ENCODE assay signal across 17 cellular contexts in the genomic region with DNA sequence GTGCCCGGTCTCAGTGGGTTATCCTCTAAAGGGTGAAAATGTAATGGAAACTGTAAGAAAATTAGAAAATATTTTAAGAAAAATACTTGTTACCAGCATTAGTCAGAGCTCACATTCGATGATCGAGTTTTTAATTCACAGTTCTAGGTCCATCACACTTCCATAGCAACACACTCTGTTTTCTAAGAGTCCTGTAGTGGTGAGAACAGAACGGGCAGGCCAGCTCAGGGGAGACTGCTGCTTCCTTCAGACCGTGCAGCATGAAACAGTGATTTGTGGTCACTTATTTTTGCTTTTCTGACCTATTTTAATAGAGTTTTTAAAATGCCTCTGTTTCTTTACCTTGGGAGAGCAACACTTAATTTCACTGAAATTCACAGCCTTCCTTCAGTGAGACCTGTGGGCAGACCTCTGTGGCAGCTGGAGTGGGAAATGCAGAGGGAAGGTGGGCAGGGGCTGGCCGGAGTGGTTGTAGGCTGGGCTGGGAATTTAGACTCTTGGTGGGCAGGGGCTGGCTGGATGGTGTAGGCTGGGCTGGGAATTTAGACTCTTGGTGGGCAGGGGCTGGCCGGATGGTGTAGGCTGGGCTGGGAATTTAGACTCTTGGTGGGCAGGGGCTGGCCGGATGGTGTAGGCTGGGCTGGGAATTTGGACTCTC. TPM values are rescaled to one million over a fixed set of nuclear protein-coding genes. Genes with fewer than 3 reads are reported as not detected.
DNase-seq lines count a peak whose midpoint lies in the region; ATAC-seq and TF ChIP-seq lines count a peak whose summit lies in the region.
"Had no signal": no experiment of that assay in that cellular context is flagged by ENCODE, and none has a peak within 500 bp of the region (broad histone marks: within the 10 kb centered on the region; RNA-seq: fewer than 3 reads in every experiment).

No MANE protein-coding gene starts in this region.

- H3K9me2 ChIP-seq in HCT116 (ENCODE audit: insufficient read depth) = no peaks in the 10 kb centered on the region

- H2AFZ ChIP-seq in HCT116 (ENCODE audit: low read depth, low read length, poor library complexity, severe bottlenecking) = no peak overlapping the region
- H2AFZ ChIP-seq in smooth muscle cell (ENCODE audit: low read depth) = no peak overlapping the region

- no peak for TF ChIP-seq CTCF in HCT116 (IDR thresholded peaks at IDR 0.05 in 2 of 3, conservative IDR thresholded peaks at IDR 0.05 in 1 of 3; ENCODE audit: borderline replicate concordance in 1 of 3, insufficient read depth in 1 of 3, low read depth in 2 of 3, low read length in 2 of 3)
- TF ChIP-seq CTCF in left ventricle myocardium inferior (IDR thresholded peaks at IDR 0.05; ENCODE audit: borderline replicate concordance) = no peak
- TF ChIP-seq CTCF in smooth muscle cell (IDR thresholded peaks at IDR 0.05; ENCODE audit: borderline replicate concordance, insufficient read depth, poor library complexity, severe bottlenecking) = no peak

- H3K4me2 ChIP-seq in HCT116 (ENCODE audit: low read length) (peak overlapping the region; percentile 90; the same call in 1 of the 2 replicates), smooth muscle cell (no peak overlapping the region)

- H4K20me1 ChIP-seq in HCT116 (ENCODE audit: insufficient read depth) (no peaks in the 10 kb centered on the region), smooth muscle cell (ENCODE audit: low read depth) (peaks cover 97% of the 10 kb centered on the region)

- no peak for DNase-seq in HCT116 (ENCODE audit: low read depth, low spot score)
- DNase-seq in adipocyte (ENCODE audit: low read depth) = no peak
- DNase-seq in left ventricle myocardium inferior = no peak
- DNase-seq in smooth muscle cell (lab: John Stamatoyannopoulos, UW; ENCODE audit: unreplicated experiment) = no peak
- DNase-seq in COR-L47 (lab: John Stamatoyannopoulos, UW) = no peak
- no peak for DNase-seq in UCSD-AML1 (lab: John Stamatoyannopoulos, UW; ENCODE audit: unreplicated experiment)
- DNase-seq: activated CD4-positive, alpha-beta T cell treated with anti-CD3 and anti-CD28 coated beads for 36 hours; left colon; NCI-H1048; NCI-H524; SJCRH30; stimulated activated CD4-positive, alpha-beta T cell treated with anti-CD3 and anti-CD28 coated beads, Interleukin-4, amount 100 ng/mL, for 24 hours; testis had no signal

- RAD21 ChIA-PET in HCT116 (lab: Charles Lee; ENCODE audit: low non-redundant PET in 1 of 2, low total read pairs in 2 of 2, uncharacterized antibody in 2 of 2, unreplicated experiment in 2 of 2) = no interaction called here

- H3K27ac ChIP-seq in HCT116 (ENCODE audit: low read depth, low read length) = peak overlapping the region; percentile 98; the same call in 1 of the 2 replicates
- H3K27ac ChIP-seq in left ventricle myocardium inferior (replicated peaks) = peak overlapping the region; percentile 95
- peak overlapping the region; percentile 97 for H3K27ac ChIP-seq in smooth muscle cell (ENCODE audit: low read depth)
- H3K27ac ChIP-seq: SJCRH30 had no signal

- intact Hi-C loops in HCT116 (cut with micrococcal nuclease) (no loop called here), left ventricle myocardium inferior (cut with micrococcal nuclease) (loop anchor here (10.0 kb wide), 1 partner anchor 49 kb away; no protein-coding TSS in a partner anchor)

- H3K4me3 ChIP-seq in HCT116 (replicated peaks in 1 of 2; ENCODE audit: low read depth in 1 of 2, low read length in 2 of 2) (no peak overlapping the region), adipocyte (ENCODE audit: low read length) (no peak overlapping the region), left ventricle myocardium inferior (no peak overlapping the region), smooth muscle cell (no peak overlapping the region)
- H3K4me3 ChIP-seq: pancreas, SJCRH30, testis had no signal

- H3K79me2 ChIP-seq in HCT116 (ENCODE audit: insufficient read depth, low read length) = peaks cover 93% of the 10 kb centered on the region
- H3K79me2 ChIP-seq in smooth muscle cell (ENCODE audit: low read depth) = peaks cover 59% of the 10 kb centered on the region

- peak overlapping the region; percentile 75 for H3K9ac ChIP-seq in HCT116 (ENCODE audit: low read length)
- H3K9ac ChIP-seq in adipocyte (ENCODE audit: low read length) = peak overlapping the region; percentile 30
- peak overlapping the region; percentile 91 for H3K9ac ChIP-seq in smooth muscle cell (ENCODE audit: low read depth)

- TF ChIP-seq POLR2A in HCT116 (IDR thresholded peaks at IDR 0.05; ENCODE audit: borderline replicate concordance, extremely low read depth, insufficient read depth, insufficient read length) = no peak

- POLR2A ChIA-PET in HCT116 (lab: Charles Lee) = no interaction called here

- ATAC-seq in HCT116 (no peak), HG03135 (IDR thresholded peaks at IDR 0.05; ENCODE audit: unreplicated experiment) (no peak), HG03280 (IDR thresholded peaks at IDR 0.05; ENCODE audit: unreplicated experiment) (no peak)
- ATAC-seq: activated CD4-positive, alpha-beta T cell treated with anti-CD3 and anti-CD28 coated beads for 36 hours; esophagus mucosa; left colon; pancreas had no signal

- BruUV-seq in HCT116 (replicated peaks; lab: Mats Ljungman, UMichigan) = no TSS peak

- 86% methylated on average over 8 of the region's 8 CpGs for WGBS in smooth muscle cell (ENCODE audit: low lambda C conversion rate)

- H3K9me3 ChIP-seq in HCT116 (ENCODE audit: control insufficient read depth in 1 of 2, insufficient read depth in 1 of 2, low read depth in 1 of 2, low read length in 2 of 2) (no peaks in the 10 kb centered on the region), adipocyte (ENCODE audit: control insufficient read depth, low read length) (no peaks in the 10 kb centered on the region), left ventricle myocardium inferior (replicated peaks) (no peaks in the 10 kb centered on the region), smooth muscle cell (replicated peaks; ENCODE audit: low read depth) (no peaks in the 10 kb centered on the region)
- H3K9me3 ChIP-seq: pancreas, SJCRH30, testis had no signal

- H3K27me3 ChIP-seq in HCT116 (ENCODE audit: insufficient read depth, low read length) (no peaks in the 10 kb centered on the region), adipocyte (replicated peaks; ENCODE audit: control insufficient read depth, insufficient read depth, low read length) (no peaks in the 10 kb centered on the region), left ventricle myocardium inferior (ENCODE audit: low read depth) (no peaks in the 10 kb centered on the region), smooth muscle cell (ENCODE audit: low read depth) (no peaks in the 10 kb centered on the region)
- H3K27me3 ChIP-seq: pancreas, SJCRH30, testis had no signal

- peaks cover 5% of the 10 kb centered on the region for H3F3A ChIP-seq in smooth muscle cell (ENCODE audit: low read depth)

- no peak for TF ChIP-seq RAD21 in HCT116 (IDR thresholded peaks at IDR 0.05; ENCODE audit: low read depth)

- peaks cover 43 to 77% of the 10 kb centered on the region in 2 experiments for H3K4me1 ChIP-seq in HCT116 (ENCODE audit: control insufficient read depth in 1 of 2, insufficient read depth in 2 of 2, low read length in 2 of 2)
- peaks cover 45% of the 10 kb centered on the region for H3K4me1 ChIP-seq in adipocyte (ENCODE audit: control insufficient read depth, insufficient read depth, low read length)
- peaks cover 98% of the 10 kb centered on the region for H3K4me1 ChIP-seq in left ventricle myocardium inferior
- H3K4me1 ChIP-seq in smooth muscle cell (ENCODE audit: low read depth) = peaks cover 4% of the 10 kb centered on the region
- H3K4me1 ChIP-seq: SJCRH30 had no signal

- CTCF ChIA-PET in HCT116 (lab: Charles Lee) = interaction anchor here (1.7 kb wide), 1 partner anchor 40 kb away, joined by 5 read pairs; no protein-coding TSS in a partner anchor

- H3K36me3 ChIP-seq in HCT116 (ENCODE audit: control insufficient read depth in 1 of 2, insufficient read depth in 2 of 2, low read length in 2 of 2) (peaks cover 0 to 11% of the 10 kb centered on the region in 2 experiments; a peak in 1 of 4 replicates), adipocyte (ENCODE audit: control insufficient read depth, insufficient read depth, low read length, severe bottlenecking) (peaks cover 3% of the 10 kb centered on the region), left ventricle myocardium inferior (peaks cover 9% of the 10 kb centered on the region), smooth muscle cell (ENCODE audit: low read depth) (no peaks in the 10 kb centered on the region)

TF ChIP-seq in HCT116, 20 proteins besides CTCF, POLR2A, EP300 and RAD21:
- TF ChIP-seq, protein P1, sequence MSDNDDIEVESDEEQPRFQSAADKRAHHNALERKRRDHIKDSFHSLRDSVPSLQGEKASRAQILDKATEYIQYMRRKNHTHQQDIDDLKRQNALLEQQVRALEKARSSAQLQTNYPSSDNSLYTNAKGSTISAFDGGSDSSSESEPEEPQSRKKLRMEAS (IDR thresholded peaks at IDR 0.05) = no peak
- TF ChIP-seq ZNF274 (IDR thresholded peaks at IDR 0.05; ENCODE audit: low read depth, low read length) = no peak

RNA-seq across cellular contexts. Expression of a gene that starts 1.5 kb away (rescaled TPM):
- total RNA-seq in HCT116 (2021; ENCODE audit: unreplicated experiment) = 181 TPM
- polyA plus RNA-seq in HCT116 (2012) = 211 and 224 TPM in 2 replicates
- 183 TPM for total RNA-seq in left ventricle myocardium inferior
- 55.4 and 90.3 TPM in 2 replicates for total RNA-seq in smooth muscle cell
- 50.7 and 70.6 TPM in 2 replicates for polyA plus RNA-seq in smooth muscle cell

RNA-seq across cellular contexts. Expression of a gene that starts 42.6 kb away (rescaled TPM):
- total RNA-seq in HCT116 (2021; ENCODE audit: unreplicated experiment) (44.8 TPM), left ventricle myocardium inferior (22.9 TPM), smooth muscle cell (17.0 and 26.3 TPM in 2 replicates)
- polyA plus RNA-seq in HCT116 (2012) = 42.1 and 43.4 TPM in 2 replicates
- polyA plus RNA-seq in smooth muscle cell = 39.9 and 52.3 TPM in 2 replicates

Comparison
In these comparisons a context has a peak if more than half of its experiments do, and no peak if none do; other contexts are left out.
1. H3K9ac ChIP-seq: peak in every context shown above with its lines; median percentile 91 in smooth muscle cell; 75 in HCT116; 30 in adipocyte.